Comparison of ENCODE assay signal across 1 cellular context in the genomic region with DNA sequence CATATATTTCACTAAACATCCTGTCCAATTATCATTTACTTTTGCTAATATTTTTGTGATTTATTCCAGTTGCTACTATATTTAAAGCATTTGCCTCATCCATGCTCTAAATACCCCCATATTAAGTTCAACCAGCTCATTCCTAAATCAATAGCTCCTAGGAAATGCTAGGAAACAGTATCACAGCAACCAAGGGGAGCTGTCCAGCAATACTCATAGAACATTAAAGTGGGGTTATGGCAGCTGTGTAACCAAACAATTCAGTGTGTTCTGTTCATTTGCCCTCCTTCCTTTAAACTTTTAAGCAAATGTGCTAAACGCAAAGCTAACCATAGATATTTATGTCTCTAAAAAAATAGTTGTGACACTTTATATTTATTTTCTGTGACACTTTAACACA.
TF ChIP-seq lines count a peak whose summit lies in the region.

No MANE protein-coding gene starts in this region.

TF ChIP-seq in SK-N-SH treated with all-trans-retinoic acid at 6 μM for 48 hours, 23 proteins besides CTCF, POLR2A, EP300 and RAD21 (continued from another document):
- TF ChIP-seq, protein P1, sequence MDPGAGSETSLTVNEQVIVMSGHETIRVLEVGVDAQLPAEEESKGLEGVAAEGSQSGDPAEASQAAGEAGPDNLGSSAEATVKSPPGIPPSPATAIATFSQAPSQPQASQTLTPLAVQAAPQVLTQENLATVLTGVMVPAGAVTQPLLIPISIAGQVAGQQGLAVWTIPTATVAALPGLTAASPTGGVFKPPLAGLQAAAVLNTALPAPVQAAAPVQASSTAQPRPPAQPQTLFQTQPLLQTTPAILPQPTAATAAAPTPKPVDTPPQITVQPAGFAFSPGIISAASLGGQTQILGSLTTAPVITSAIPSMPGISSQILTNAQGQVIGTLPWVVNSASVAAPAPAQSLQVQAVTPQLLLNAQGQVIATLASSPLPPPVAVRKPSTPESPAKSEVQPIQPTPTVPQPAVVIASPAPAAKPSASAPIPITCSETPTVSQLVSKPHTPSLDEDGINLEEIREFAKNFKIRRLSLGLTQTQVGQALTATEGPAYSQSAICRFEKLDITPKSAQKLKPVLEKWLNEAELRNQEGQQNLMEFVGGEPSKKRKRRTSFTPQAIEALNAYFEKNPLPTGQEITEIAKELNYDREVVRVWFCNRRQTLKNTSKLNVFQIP (CRISPR knock-in tag; IDR thresholded peaks at IDR 0.05; ENCODE audit: borderline replicate concordance, low read depth): no peak
- TF ChIP-seq, protein P2, sequence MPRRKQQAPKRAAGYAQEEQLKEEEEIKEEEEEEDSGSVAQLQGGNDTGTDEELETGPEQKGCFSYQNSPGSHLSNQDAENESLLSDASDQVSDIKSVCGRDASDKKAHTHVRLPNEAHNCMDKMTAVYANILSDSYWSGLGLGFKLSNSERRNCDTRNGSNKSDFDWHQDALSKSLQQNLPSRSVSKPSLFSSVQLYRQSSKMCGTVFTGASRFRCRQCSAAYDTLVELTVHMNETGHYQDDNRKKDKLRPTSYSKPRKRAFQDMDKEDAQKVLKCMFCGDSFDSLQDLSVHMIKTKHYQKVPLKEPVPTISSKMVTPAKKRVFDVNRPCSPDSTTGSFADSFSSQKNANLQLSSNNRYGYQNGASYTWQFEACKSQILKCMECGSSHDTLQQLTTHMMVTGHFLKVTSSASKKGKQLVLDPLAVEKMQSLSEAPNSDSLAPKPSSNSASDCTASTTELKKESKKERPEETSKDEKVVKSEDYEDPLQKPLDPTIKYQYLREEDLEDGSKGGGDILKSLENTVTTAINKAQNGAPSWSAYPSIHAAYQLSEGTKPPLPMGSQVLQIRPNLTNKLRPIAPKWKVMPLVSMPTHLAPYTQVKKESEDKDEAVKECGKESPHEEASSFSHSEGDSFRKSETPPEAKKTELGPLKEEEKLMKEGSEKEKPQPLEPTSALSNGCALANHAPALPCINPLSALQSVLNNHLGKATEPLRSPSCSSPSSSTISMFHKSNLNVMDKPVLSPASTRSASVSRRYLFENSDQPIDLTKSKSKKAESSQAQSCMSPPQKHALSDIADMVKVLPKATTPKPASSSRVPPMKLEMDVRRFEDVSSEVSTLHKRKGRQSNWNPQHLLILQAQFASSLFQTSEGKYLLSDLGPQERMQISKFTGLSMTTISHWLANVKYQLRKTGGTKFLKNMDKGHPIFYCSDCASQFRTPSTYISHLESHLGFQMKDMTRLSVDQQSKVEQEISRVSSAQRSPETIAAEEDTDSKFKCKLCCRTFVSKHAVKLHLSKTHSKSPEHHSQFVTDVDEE (CRISPR knock-in tag; IDR thresholded peaks at IDR 0.05): no peak
- TF ChIP-seq, protein P3, sequence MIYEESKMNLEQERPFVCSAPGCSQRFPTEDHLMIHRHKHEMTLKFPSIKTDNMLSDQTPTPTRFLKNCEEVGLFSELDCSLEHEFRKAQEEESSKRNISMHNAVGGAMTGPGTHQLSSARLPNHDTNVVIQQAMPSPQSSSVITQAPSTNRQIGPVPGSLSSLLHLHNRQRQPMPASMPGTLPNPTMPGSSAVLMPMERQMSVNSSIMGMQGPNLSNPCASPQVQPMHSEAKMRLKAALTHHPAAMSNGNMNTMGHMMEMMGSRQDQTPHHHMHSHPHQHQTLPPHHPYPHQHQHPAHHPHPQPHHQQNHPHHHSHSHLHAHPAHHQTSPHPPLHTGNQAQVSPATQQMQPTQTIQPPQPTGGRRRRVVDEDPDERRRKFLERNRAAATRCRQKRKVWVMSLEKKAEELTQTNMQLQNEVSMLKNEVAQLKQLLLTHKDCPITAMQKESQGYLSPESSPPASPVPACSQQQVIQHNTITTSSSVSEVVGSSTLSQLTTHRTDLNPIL (CRISPR knock-in tag; IDR thresholded peaks at IDR 0.05; ENCODE audit: low read depth): no peak
- TF ChIP-seq OSR1 (CRISPR knock-in tag; IDR thresholded peaks at IDR 0.05): no peak
- no peak for TF ChIP-seq ZNF8 (CRISPR knock-in tag; IDR thresholded peaks at IDR 0.05)
- no peak for TF ChIP-seq ZFP30 (CRISPR knock-in tag; IDR thresholded peaks at IDR 0.05)
- no peak for TF ChIP-seq PPARA (CRISPR knock-in tag; IDR thresholded peaks at IDR 0.05; ENCODE audit: borderline replicate concordance)
